In genomic region chr5:172527559-172527958, GRCh38 we compare ENCODE assay signal across 33 cellular contexts.
DNase-seq lines count a peak whose midpoint lies in the region; ATAC-seq and TF ChIP-seq lines count a peak whose summit lies in the region.
"Had no signal": no experiment of that assay in that cellular context is flagged by ENCODE, and none has a peak within 500 bp of the region (broad histone marks: within the 10 kb centered on the region; RNA-seq: fewer than 3 reads in every experiment).

No MANE protein-coding gene starts in this region.

- H3K9me3 ChIP-seq in left ventricle myocardium inferior (replicated peaks) (no peaks in the 10 kb centered on the region), psoas muscle (no peaks in the 10 kb centered on the region)
- H3K9me3 ChIP-seq: BE2C, pancreas, tibial artery had no signal

- H3K4me3 Mint-ChIP-seq in activated CD8-positive, alpha-beta memory T cell treated with anti-CD3 and anti-CD28 coated beads, Interleukin-2, amount 10 ng/mL, durations not matched to agents 7 days and 5 days: no peak overlapping the region
- H3K4me3 Mint-ChIP-seq in activated T-cell treated with anti-CD3 and anti-CD28 coated beads, Interleukin-2, amount 50 U/mL, for 24 hours: no peak overlapping the region
- H3K4me3 Mint-ChIP-seq: activated CD4-positive, alpha-beta memory T cell treated with anti-CD3 and anti-CD28 coated beads, Interleukin-2, amount 10 ng/mL, durations not matched to agents 7 days and 5 days; activated naive CD8-positive, alpha-beta T cell treated with anti-CD3 and anti-CD28 coated beads, Interleukin-2, amount 10 ng/mL, durations not matched to agents 7 days and 5 days; effector memory CD8-positive, alpha-beta T cell; H9; memory B cell; nephron had no signal

- in situ Hi-C loops in KBM-7 (cut with MboI; ENCODE audit: low pct_unique_long_range_greater_than_20kb, low sequenced_read_pairs): no loop called here

- H3K27ac ChIP-seq in left ventricle myocardium inferior (replicated peaks) (peak overlapping the region; percentile 75), psoas muscle (peak overlapping the region; percentile 14)
- H3K27ac ChIP-seq: pancreas, tibial artery had no signal

- WGBS in psoas muscle, 3 donors: 58 to 74% (median 73%) methylated on average over 4 of the region's 4 CpGs

- no peak overlapping the region for H3K27ac Mint-ChIP-seq in activated CD8-positive, alpha-beta memory T cell treated with anti-CD3 and anti-CD28 coated beads, Interleukin-2, amount 10 ng/mL, durations not matched to agents 7 days and 5 days
- no peak overlapping the region for H3K27ac Mint-ChIP-seq in activated T-cell treated with anti-CD3 and anti-CD28 coated beads, Interleukin-2, amount 50 U/mL, for 24 hours
- H3K27ac Mint-ChIP-seq: activated CD4-positive, alpha-beta memory T cell treated with anti-CD3 and anti-CD28 coated beads, Interleukin-2, amount 10 ng/mL, durations not matched to agents 7 days and 5 days; activated naive CD8-positive, alpha-beta T cell treated with anti-CD3 and anti-CD28 coated beads, Interleukin-2, amount 10 ng/mL, durations not matched to agents 7 days and 5 days; effector memory CD8-positive, alpha-beta T cell; H9; memory B cell; nephron had no signal

- H3K27me3 ChIP-seq in left ventricle myocardium inferior (ENCODE audit: low read depth) (no peaks in the 10 kb centered on the region), psoas muscle (ENCODE audit: insufficient read depth in 3 of 3, low read length in 2 of 3) (no peaks in the 10 kb centered on the region)
- H3K27me3 ChIP-seq: BE2C, pancreas, tibial artery had no signal

- H3K9me3 Mint-ChIP-seq in activated CD8-positive, alpha-beta memory T cell treated with anti-CD3 and anti-CD28 coated beads, Interleukin-2, amount 10 ng/mL, durations not matched to agents 7 days and 5 days (ENCODE audit: low read depth): peaks cover 2% of the 10 kb centered on the region
- peaks cover 3% of the 10 kb centered on the region for H3K9me3 Mint-ChIP-seq in activated T-cell treated with anti-CD3 and anti-CD28 coated beads, Interleukin-2, amount 50 U/mL, for 24 hours
- H3K9me3 Mint-ChIP-seq: effector memory CD8-positive, alpha-beta T cell had no signal

- TF ChIP-seq CTCF in left ventricle myocardium inferior (IDR thresholded peaks at IDR 0.05; ENCODE audit: borderline replicate concordance) (no peak), psoas muscle (IDR thresholded peaks at IDR 0.05) (no peak), foreskin fibroblast (IDR thresholded peaks at IDR 0.05; ENCODE audit: low read depth, low read length) (no peak)

- H3K4me1 ChIP-seq in left ventricle myocardium inferior (peaks cover 36% of the 10 kb centered on the region), psoas muscle (no peaks in the 10 kb centered on the region)
- H3K4me1 ChIP-seq: BE2C, pancreas, tibial artery had no signal

- H3K27me3 Mint-ChIP-seq in activated CD8-positive, alpha-beta memory T cell treated with anti-CD3 and anti-CD28 coated beads, Interleukin-2, amount 10 ng/mL, durations not matched to agents 7 days and 5 days: peaks cover 6% of the 10 kb centered on the region
- H3K27me3 Mint-ChIP-seq in activated T-cell treated with anti-CD3 and anti-CD28 coated beads, Interleukin-2, amount 50 U/mL, for 24 hours: peaks cover 37% of the 10 kb centered on the region

- CTCF ChIA-PET in activated CD8-positive, alpha-beta memory T cell treated with anti-CD3 and anti-CD28 coated beads, Interleukin-2, amount 10 ng/mL, durations not matched to agents 7 days and 5 days (lab: Charles Lee): no interaction called here

- intact Hi-C loops in left ventricle myocardium inferior (cut with micrococcal nuclease): no loop called here
- intact Hi-C loops in psoas muscle (cut with DNase I): no loop called here

- peak; percentile 15 for DNase-seq in activated CD8-positive, alpha-beta memory T cell treated with anti-CD3 and anti-CD28 coated beads, Interleukin-2, amount 10 ng/mL, durations not matched to agents 7 days and 5 days
- no peak for DNase-seq in activated CD8-positive, alpha-beta memory T cell treated with anti-CD3 and anti-CD28 coated beads, Interleukin-2, amount 50 U/mL, for 48 hours
- DNase-seq in KBM-7 (peak; percentile 8), left ventricle myocardium inferior (no peak), psoas muscle (no peak), foreskin fibroblast (no peak)
- no peak for DNase-seq in activated T-cell treated with anti-CD3 and anti-CD28 coated beads, Interleukin-2, amount 50 U/mL, for 24 hours
- DNase-seq: ACHN; activated CD4-positive, CD25-positive, alpha-beta regulatory T cell treated with anti-CD3 and anti-CD28 coated beads, Interleukin-2, amount 50 U/mL, for 72 hours; activated gamma-delta T cell treated with Interleukin-2 at 50 U/mL for 16 hours; activated naive CD8-positive, alpha-beta T cell treated with anti-CD3 and anti-CD28 coated beads, Interleukin-2, amount 10 ng/mL, durations not matched to agents 7 days and 5 days; activated T-cell treated with anti-CD3 and anti-CD28 coated beads, Interleukin-2, amount 50 U/mL, for 1 hour; aorta; BE2C; effector memory CD8-positive, alpha-beta T cell; EL; erythroblast; KG1; NCI-H1092 treated with DMSO at 0.1 percent for 48 hours; NCI-H187; NCI-H524 treated with DMSO at 0.1 percent for 48 hours; NK-92 treated with Interleukin-12 subunit alpha and Interleukin-12 subunit beta, amount 100 ng/mL, for 24 hours; pancreas; stimulated activated CD4-positive, alpha-beta T cell treated with anti-CD3 and anti-CD28 coated beads, Interleukin-2, amount 100 ng/mL, for 48 hours; T-helper 2 cell; tibial artery had no signal

- H3K4me3 ChIP-seq in left ventricle myocardium inferior (no peak overlapping the region), psoas muscle (no peak overlapping the region), foreskin fibroblast (ENCODE audit: low read depth in 1 of 2, low read length in 2 of 2) (no peak overlapping the region)
- H3K4me3 ChIP-seq: coronary artery, GM12878, pancreas, tibial artery had no signal

- H3K4me1 Mint-ChIP-seq in activated CD8-positive, alpha-beta memory T cell treated with anti-CD3 and anti-CD28 coated beads, Interleukin-2, amount 10 ng/mL, durations not matched to agents 7 days and 5 days: peaks cover 5% of the 10 kb centered on the region
- H3K4me1 Mint-ChIP-seq in activated T-cell treated with anti-CD3 and anti-CD28 coated beads, Interleukin-2, amount 50 U/mL, for 24 hours (ENCODE audit: low read depth): peaks cover 8% of the 10 kb centered on the region
- H3K4me1 Mint-ChIP-seq: activated naive CD8-positive, alpha-beta T cell treated with anti-CD3 and anti-CD28 coated beads, Interleukin-2, amount 10 ng/mL, durations not matched to agents 7 days and 5 days; memory B cell; nephron had no signal

- no peaks in the 10 kb centered on the region for H3K36me3 Mint-ChIP-seq in activated CD8-positive, alpha-beta memory T cell treated with anti-CD3 and anti-CD28 coated beads, Interleukin-2, amount 10 ng/mL, durations not matched to agents 7 days and 5 days
- H3K36me3 Mint-ChIP-seq in activated T-cell treated with anti-CD3 and anti-CD28 coated beads, Interleukin-2, amount 50 U/mL, for 24 hours (ENCODE audit: low read depth): no peaks in the 10 kb centered on the region
- H3K36me3 Mint-ChIP-seq: activated naive CD8-positive, alpha-beta T cell treated with anti-CD3 and anti-CD28 coated beads, Interleukin-2, amount 10 ng/mL, durations not matched to agents 7 days and 5 days had no signal

- no peaks in the 10 kb centered on the region for H3K36me3 ChIP-seq in left ventricle myocardium inferior
- no peaks in the 10 kb centered on the region for H3K36me3 ChIP-seq in psoas muscle (ENCODE audit: insufficient read depth in 1 of 2, low read depth in 1 of 2)
- H3K36me3 ChIP-seq: BE2C, pancreas, tibial artery had no signal

- no peak for ATAC-seq in activated CD8-positive, alpha-beta memory T cell treated with anti-CD3 and anti-CD28 coated beads, Interleukin-2, amount 10 ng/mL, durations not matched to agents 7 days and 5 days
- ATAC-seq in psoas muscle (peak in 2 of 4 donors; percentile 20 to 45), GM21526 (IDR thresholded peaks at IDR 0.05; ENCODE audit: low FRiP score, unreplicated experiment) (no peak)
- ATAC-seq: effector memory CD8-positive, alpha-beta T cell; GM12878; pancreas had no signal

Comparison
In these comparisons a context has a peak if more than half of its experiments do, and no peak if none do; other contexts are left out.
1. DNase-seq: peak in activated CD8-positive, alpha-beta memory T cell treated with anti-CD3 and anti-CD28 coated beads, Interleukin-2, amount 10 ng/mL, durations not matched to agents 7 days and 5 days (single experiment) and KBM-7 (single experiment); none in activated CD8-positive, alpha-beta memory T cell treated with anti-CD3 and anti-CD28 coated beads, Interleukin-2, amount 50 U/mL, for 48 hours (single experiment), left ventricle myocardium inferior (single experiment), psoas muscle (0 of 2), foreskin fibroblast (0 of 2) and activated T-cell treated with anti-CD3 and anti-CD28 coated beads, Interleukin-2, amount 50 U/mL, for 24 hours (single experiment).